In the genomic region with DNA sequence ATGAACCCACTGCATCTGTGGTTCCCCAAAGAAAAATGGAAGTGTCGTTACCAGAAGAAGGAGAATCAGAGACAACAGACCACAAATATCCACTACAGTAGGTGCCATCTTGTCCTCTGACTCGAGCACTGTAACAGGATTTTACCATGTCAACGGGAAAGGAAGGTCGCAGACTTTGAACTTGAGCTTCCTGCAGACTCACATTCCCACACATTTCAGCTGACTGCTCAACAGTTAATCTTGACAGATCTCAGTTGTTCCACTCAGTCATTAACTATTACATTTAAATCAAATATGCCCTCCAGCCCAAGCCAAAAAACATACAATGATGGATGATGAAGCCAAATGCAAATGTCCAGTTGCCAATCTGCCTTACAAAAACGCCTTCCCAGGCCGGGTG, we compare ENCODE assay signal across 26 cellular contexts.
"Had no signal": no experiment of that assay in that cellular context is flagged by ENCODE, and none has a peak within 500 bp of the region (broad histone marks: within the 10 kb centered on the region; RNA-seq: fewer than 3 reads in every experiment).

No MANE protein-coding gene starts in this region.

- H3K27ac ChIP-seq: ascending aorta, cardiac muscle cell, colonic mucosa, left ventricle myocardium inferior, neutrophil, right lobe of liver, thoracic aorta, upper lobe of left lung, vagina had no signal

- H3K4me1 ChIP-seq: ascending aorta, colonic mucosa, right lobe of liver had no signal

- H3K4me3 ChIP-seq: ascending aorta, cardiac muscle cell, colonic mucosa, right lobe of liver, thoracic aorta, upper lobe of left lung, vagina had no signal

- H3K27me3 ChIP-seq: ascending aorta, cardiac muscle cell, colonic mucosa, neutrophil, right lobe of liver, upper lobe of left lung, vagina had no signal

- H3K9me3 ChIP-seq: ascending aorta, colonic mucosa, left ventricle myocardium inferior, neutrophil, right lobe of liver, thoracic aorta, upper lobe of left lung, vagina had no signal

- FAIRE-seq: islet of Langerhans had no signal

- H3K36me3 ChIP-seq: ascending aorta, cardiac muscle cell, colonic mucosa, left ventricle myocardium inferior, neutrophil, right lobe of liver, thoracic aorta, upper lobe of left lung, vagina had no signal

- DNase-seq: activated CD4-positive, alpha-beta memory T cell treated with anti-CD3 and anti-CD28 coated beads, Interleukin-2, amount 10 ng/mL, durations not matched to agents 7 days and 5 days; activated CD4-positive, alpha-beta T cell treated with anti-CD3 and anti-CD28 coated beads for 1 hour; activated CD4-positive, alpha-beta T cell treated with anti-CD3 and anti-CD28 coated beads, Interleukin-2, amount 10 ng/mL, durations not matched to agents 7 days and 5 days; activated CD8-positive, alpha-beta memory T cell treated with anti-CD3 and anti-CD28 coated beads, Interleukin-2, amount 50 U/mL, for 48 hours; activated gamma-delta T cell; activated naive CD4-positive, alpha-beta T cell treated with anti-CD3 and anti-CD28 coated beads, Interleukin-2, amount 10 ng/mL, durations not matched to agents 7 days and 5 days; activated naive CD8-positive, alpha-beta T cell treated with anti-CD3 and anti-CD28 coated beads, Interleukin-2, amount 10 ng/mL, durations not matched to agents 7 days and 5 days; activated T-cell treated with anti-CD3 and anti-CD28 coated beads, Interleukin-2, amount 50 U/mL, for 24 hours; cerebellar nuclear complex; colonic mucosa; foreskin melanocyte; glutamatergic neuron; left ventricle myocardium inferior; mammary epithelial cell; midbrain; right lobe of liver; stimulated activated CD4-positive, alpha-beta T cell treated with anti-CD3 and anti-CD28 coated beads, Interleukin-4, amount 100 ng/mL, for 24 hours; T-helper 2 cell; upper lobe of left lung had no signal

- ATAC-seq: esophagus mucosa had no signal
